Comparison of ENCODE assay signal across 1 cellular context in genomic region chr17:72447251-72447640, GRCh38.
TF ChIP-seq lines count a peak whose summit lies in the region.

No MANE protein-coding gene starts in this region.

TF ChIP-seq in HepG2, 621 proteins besides CTCF, POLR2A, EP300 and RAD21 (continued from another document):
- TF ChIP-seq, protein P1, sequence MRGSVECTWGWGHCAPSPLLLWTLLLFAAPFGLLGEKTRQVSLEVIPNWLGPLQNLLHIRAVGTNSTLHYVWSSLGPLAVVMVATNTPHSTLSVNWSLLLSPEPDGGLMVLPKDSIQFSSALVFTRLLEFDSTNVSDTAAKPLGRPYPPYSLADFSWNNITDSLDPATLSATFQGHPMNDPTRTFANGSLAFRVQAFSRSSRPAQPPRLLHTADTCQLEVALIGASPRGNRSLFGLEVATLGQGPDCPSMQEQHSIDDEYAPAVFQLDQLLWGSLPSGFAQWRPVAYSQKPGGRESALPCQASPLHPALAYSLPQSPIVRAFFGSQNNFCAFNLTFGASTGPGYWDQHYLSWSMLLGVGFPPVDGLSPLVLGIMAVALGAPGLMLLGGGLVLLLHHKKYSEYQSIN (CRISPR knock-in tag; IDR thresholded peaks at IDR 0.05; ENCODE audit: borderline replicate concordance): no peak
- TF ChIP-seq ZNF343 (CRISPR knock-in tag; IDR thresholded peaks at IDR 0.05) (no peak), ZMYM4 (CRISPR knock-in tag; IDR thresholded peaks at IDR 0.05) (peak; percentile 88), SMC3 (IDR thresholded peaks at IDR 0.05; ENCODE audit: low read length) (no peak), NCOA2 (CRISPR knock-in tag; IDR thresholded peaks at IDR 0.05) (peak; percentile 93), PHF8 (CRISPR knock-in tag; IDR thresholded peaks at IDR 0.05) (0 out of 2 replicates have a peak, but pooled peaks have one; percentile 17), MEF2D (CRISPR knock-in tag; IDR thresholded peaks at IDR 0.05) (peak; percentile 91; the same call in 1 of the 2 replicates), ZKSCAN8 (CRISPR knock-in tag; IDR thresholded peaks at IDR 0.05; ENCODE audit: borderline replicate concordance) (peak; percentile 64; the same call in 1 of the 2 replicates), HIVEP1 (CRISPR knock-in tag; IDR thresholded peaks at IDR 0.05) (no peak), HOXA5 (CRISPR knock-in tag; IDR thresholded peaks at IDR 0.05) (no peak; the same call in 1 of the 2 replicates), ZNF414 (CRISPR knock-in tag; IDR thresholded peaks at IDR 0.05) (0 out of 2 replicates have a peak, but pooled peaks have one; percentile 49), ZNF503 (CRISPR knock-in tag; IDR thresholded peaks at IDR 0.05) (peak; percentile 86), ZNF124 (CRISPR knock-in tag; IDR thresholded peaks at IDR 0.05) (peak; percentile 89; the same call in 1 of the 2 replicates), CREB1 (IDR thresholded peaks at IDR 0.05) (no peak), CREB1 (CRISPR knock-in tag; IDR thresholded peaks at IDR 0.05) (peak; percentile 68), ZNF629 (CRISPR knock-in tag; conservative IDR thresholded peaks at IDR 0.05) (no peak), BHLHE40 (IDR thresholded peaks at IDR 0.05; ENCODE audit: low read length) (no peak), NFIC (IDR thresholded peaks at IDR 0.05; ENCODE audit: low read length) (peak; percentile 90), ZFX (CRISPR knock-in tag; IDR thresholded peaks at IDR 0.05; ENCODE audit: low read depth) (peak; percentile 39; the same call in 1 of the 2 replicates), NR3C1 (CRISPR knock-in tag; IDR thresholded peaks at IDR 0.05) (no peak), ESRRA (CRISPR knock-in tag; IDR thresholded peaks at IDR 0.05; ENCODE audit: low read depth) (peak; percentile 57; the same call in 1 of the 2 replicates), ZNF441 (CRISPR knock-in tag; IDR thresholded peaks at IDR 0.05; ENCODE audit: borderline replicate concordance) (no peak), ZNF614 (CRISPR knock-in tag; IDR thresholded peaks at IDR 0.05; ENCODE audit: borderline replicate concordance) (peak; percentile 90), ZNF232 (CRISPR knock-in tag; IDR thresholded peaks at IDR 0.05; ENCODE audit: borderline replicate concordance) (no peak), KDM3A (CRISPR knock-in tag; IDR thresholded peaks at IDR 0.05; ENCODE audit: low read depth) (peak; percentile 49; the same call in 1 of the 2 replicates), ZNF784 (CRISPR knock-in tag; IDR thresholded peaks at IDR 0.05; ENCODE audit: borderline replicate concordance) (no peak), NFKBIZ (CRISPR knock-in tag; IDR thresholded peaks at IDR 0.05) (0 out of 2 replicates have a peak, but pooled peaks have one; percentile 48), ZFYVE20 (CRISPR knock-in tag; IDR thresholded peaks at IDR 0.05; ENCODE audit: borderline replicate concordance, low read depth) (no peak), ZNF547 (CRISPR knock-in tag; IDR thresholded peaks at IDR 0.05) (peak; percentile 49; the same call in 1 of the 2 replicates)
- TF ChIP-seq, protein P2, sequence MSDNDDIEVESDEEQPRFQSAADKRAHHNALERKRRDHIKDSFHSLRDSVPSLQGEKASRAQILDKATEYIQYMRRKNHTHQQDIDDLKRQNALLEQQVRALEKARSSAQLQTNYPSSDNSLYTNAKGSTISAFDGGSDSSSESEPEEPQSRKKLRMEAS (IDR thresholded peaks at IDR 0.05): peak; percentile 67
